11 cellular contexts compared by ENCODE assay signal in the genomic region with DNA sequence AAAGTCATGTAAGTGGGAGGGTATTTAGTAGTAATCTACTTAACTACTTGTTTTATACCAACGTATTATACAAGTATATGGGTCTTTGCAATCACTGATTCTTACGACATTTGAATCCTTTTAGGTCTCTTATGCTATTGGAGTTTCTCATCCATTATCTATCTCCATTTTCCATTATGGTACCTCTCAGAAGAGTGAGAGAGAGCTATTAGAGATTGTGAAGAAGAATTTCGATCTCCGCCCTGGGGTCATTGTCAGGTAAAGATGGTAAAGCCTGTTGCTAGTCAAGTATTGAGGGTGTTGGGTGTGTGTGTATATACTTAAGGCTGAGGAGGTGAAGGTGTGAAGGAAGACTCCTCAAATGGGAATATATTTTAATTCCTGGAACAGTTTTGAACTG. TPM values are rescaled to one million over a fixed set of nuclear protein-coding genes. Genes with fewer than 3 reads are reported as not detected.
DNase-seq lines count a peak whose midpoint lies in the region; ATAC-seq and TF ChIP-seq lines count a peak whose summit lies in the region.
"Had no signal": no experiment of that assay in that cellular context is flagged by ENCODE, and none has a peak within 500 bp of the region (broad histone marks: within the 10 kb centered on the region; RNA-seq: fewer than 3 reads in every experiment).

No MANE protein-coding gene starts in this region.

- H3K27ac ChIP-seq in cardiac muscle cell (peak overlapping the region; percentile 42), hepatocyte (peak overlapping the region; percentile 28), thyroid gland (peak overlapping the region in 2 of 3 donors; percentile 28 to 100)
- H3K27ac ChIP-seq: C4-2B had no signal

- H4K20me1 ChIP-seq in hepatocyte (ENCODE audit: insufficient read depth, poor library complexity, severe bottlenecking): peaks cover 53% of the 10 kb centered on the region

- H3K4me1 Mint-ChIP-seq in activated T-helper 1 cell treated with anti-CD3 and anti-CD28 coated beads, Interleukin-12 subunit alpha, Interleukin-12 subunit beta, Interleukin-2, Interleukin-4 antibody, amounts not matched to agents 30 ng/mL and 10 ng/mL and 1 ng/mL, durations not matched to agents 14 hours and 24 hours and 36 hours (ENCODE audit: low read depth): peaks cover 47% of the 10 kb centered on the region

- peaks cover 51% of the 10 kb centered on the region for H3K79me2 ChIP-seq in hepatocyte

- no peaks in the 10 kb centered on the region for H3K9me3 Mint-ChIP-seq in activated T-helper 1 cell treated with anti-CD3 and anti-CD28 coated beads, Interleukin-12 subunit alpha, Interleukin-12 subunit beta, Interleukin-2, Interleukin-4 antibody, amounts not matched to agents 30 ng/mL and 10 ng/mL and 1 ng/mL, durations not matched to agents 14 hours and 24 hours and 36 hours

- WGBS in hepatocyte (ENCODE audit: low lambda C conversion rate, missing lambda C conversion rate): 93% methylated on average over 4 of the region's 4 CpGs
- WGBS in thyroid gland, 2 donors: 85 to 88% methylated on average over 4 of the region's 4 CpGs

- H3K4me1 ChIP-seq in cardiac muscle cell (ENCODE audit: low read depth) (peaks cover 10% of the 10 kb centered on the region), hepatocyte (ENCODE audit: insufficient read depth) (peaks cover 30% of the 10 kb centered on the region), thyroid gland (peaks cover 25 to 28% of the 10 kb centered on the region in 2 donors)

- no peaks in the 10 kb centered on the region for H3K9me2 ChIP-seq in hepatocyte (replicated peaks; ENCODE audit: insufficient read depth)

- peak overlapping the region; percentile 99 for H3K4me3 Mint-ChIP-seq in activated T-helper 1 cell treated with anti-CD3 and anti-CD28 coated beads, Interleukin-12 subunit alpha, Interleukin-12 subunit beta, Interleukin-2, Interleukin-4 antibody, amounts not matched to agents 30 ng/mL and 10 ng/mL and 1 ng/mL, durations not matched to agents 14 hours and 24 hours and 36 hours

- TF ChIP-seq CTCF in cardiac muscle cell (IDR thresholded peaks at IDR 0.05; ENCODE audit: low read depth, low read length): no peak
- no peak for TF ChIP-seq CTCF in hepatocyte (IDR thresholded peaks at IDR 0.05; ENCODE audit: poor library complexity)
- TF ChIP-seq CTCF in thyroid gland (IDR thresholded peaks at IDR 0.05): no peak

- intact Hi-C loops in Right ventricle myocardium superior (cut with DNase I): no loop called here
- intact Hi-C loops in activated T-helper 1 cell treated with anti-CD3 and anti-CD28 coated beads, Interleukin-12 subunit alpha, Interleukin-12 subunit beta, Interleukin-2, Interleukin-4 antibody, amounts not matched to agents 30 ng/mL and 10 ng/mL and 1 ng/mL, durations not matched to agents 14 hours and 24 hours and 36 hours (cut with micrococcal nuclease): no loop called here
- intact Hi-C loops in thyroid gland (cut with DNase I): loop anchor here (10.0 kb wide), 1 partner anchor 218 kb away; a partner anchor contains a TSS

- H3K27ac Mint-ChIP-seq in activated T-helper 1 cell treated with anti-CD3 and anti-CD28 coated beads, Interleukin-12 subunit alpha, Interleukin-12 subunit beta, Interleukin-2, Interleukin-4 antibody, amounts not matched to agents 30 ng/mL and 10 ng/mL and 1 ng/mL, durations not matched to agents 14 hours and 24 hours and 36 hours: peak overlapping the region; percentile 4

- H3K27me3 ChIP-seq in cardiac muscle cell (no peaks in the 10 kb centered on the region), hepatocyte (no peaks in the 10 kb centered on the region), thyroid gland (no peaks in the 10 kb centered on the region)

- H3K27me3 Mint-ChIP-seq in activated T-helper 1 cell treated with anti-CD3 and anti-CD28 coated beads, Interleukin-12 subunit alpha, Interleukin-12 subunit beta, Interleukin-2, Interleukin-4 antibody, amounts not matched to agents 30 ng/mL and 10 ng/mL and 1 ng/mL, durations not matched to agents 14 hours and 24 hours and 36 hours (ENCODE audit: insufficient read depth): no peaks in the 10 kb centered on the region

- DNase-seq in cardiac muscle cell (ENCODE audit: low read depth in 1 of 2, low spot score in 1 of 2): no peak
- no peak for DNase-seq in Right ventricle myocardium superior
- no peak for DNase-seq in activated T-helper 1 cell treated with anti-CD3 and anti-CD28 coated beads, Interleukin-12 subunit alpha, Interleukin-12 subunit beta, Interleukin-2, Interleukin-4 antibody, amounts not matched to agents 30 ng/mL and 10 ng/mL and 1 ng/mL, durations not matched to agents 14 hours and 24 hours and 36 hours (ENCODE audit: low spot score)
- DNase-seq in hepatocyte (ENCODE audit: low spot score): no peak
- no peak for DNase-seq in thyroid gland
- DNase-seq in NCI-H510A treated with DMSO at 0.1 percent for 48 hours (lab: John Stamatoyannopoulos, UW): no peak
- DNase-seq: NCI-H1105 treated with DMSO at 0.1 percent for 48 hours had no signal

- H3K36me3 ChIP-seq in cardiac muscle cell: peaks cover 50% of the 10 kb centered on the region
- H3K36me3 ChIP-seq in hepatocyte (replicated peaks; ENCODE audit: insufficient read depth, low read depth): peaks cover 17% of the 10 kb centered on the region
- H3K36me3 ChIP-seq in thyroid gland: peaks cover 54 to 60% of the 10 kb centered on the region in 2 donors

- peaks cover 68% of the 10 kb centered on the region for H3K36me3 Mint-ChIP-seq in activated T-helper 1 cell treated with anti-CD3 and anti-CD28 coated beads, Interleukin-12 subunit alpha, Interleukin-12 subunit beta, Interleukin-2, Interleukin-4 antibody, amounts not matched to agents 30 ng/mL and 10 ng/mL and 1 ng/mL, durations not matched to agents 14 hours and 24 hours and 36 hours (ENCODE audit: low read depth)

- H2AFZ ChIP-seq in hepatocyte: no peak overlapping the region

- H3K4me3 ChIP-seq in cardiac muscle cell (no peak overlapping the region), hepatocyte (no peak overlapping the region), thyroid gland (replicated peaks in 1 of 3) (no peak overlapping the region)

- H3K9me3 ChIP-seq in cardiac muscle cell (ENCODE audit: low read depth): no peaks in the 10 kb centered on the region
- no peaks in the 10 kb centered on the region for H3K9me3 ChIP-seq in hepatocyte (ENCODE audit: low read depth)
- H3K9me3 ChIP-seq in thyroid gland: no peaks in the 10 kb centered on the region

- no peak for TF ChIP-seq POLR2A in thyroid gland (IDR thresholded peaks at IDR 0.05)

- peak overlapping the region; percentile 88 for H3K4me2 ChIP-seq in hepatocyte

- ATAC-seq in Right ventricle myocardium superior (ENCODE audit: poor library complexity): no peak
- ATAC-seq in GM19463 (IDR thresholded peaks at IDR 0.05; ENCODE audit: unreplicated experiment): no peak
- no peak for ATAC-seq in GM21367 (IDR thresholded peaks at IDR 0.05; ENCODE audit: unreplicated experiment)
- ATAC-seq: sciatic nerve had no signal

RNA-seq across cellular contexts. Expression of a gene that starts 3.8 kb away (rescaled TPM):
- total RNA-seq in cardiac muscle cell (116 and 225 TPM in 2 replicates), Right ventricle myocardium superior (116 TPM), hepatocyte (202 and 252 TPM in 2 replicates), thyroid gland (100 to 1,000 TPM; 303 to 511 (median 354) TPM)
- polyA plus RNA-seq in cardiac muscle cell (405 and 489 TPM in 2 replicates), hepatocyte (379 and 465 TPM in 2 replicates)
- total RNA-seq in activated T-helper 1 cell treated with anti-CD3 and anti-CD28 coated beads, Interleukin-12 subunit alpha, Interleukin-12 subunit beta, Interleukin-2, Interleukin-4 antibody, amounts not matched to agents 30 ng/mL and 10 ng/mL and 1 ng/mL, durations not matched to agents 14 hours and 24 hours and 36 hours: 461 and 480 TPM in 2 replicates

RNA-seq across cellular contexts. Expression of a gene that starts 18.5 kb away (rescaled TPM):
- total RNA-seq in cardiac muscle cell (18.6 and 24.3 TPM in 2 replicates), Right ventricle myocardium superior (25.1 TPM), hepatocyte (64.5 and 82.5 TPM in 2 replicates), thyroid gland (10 to 100 TPM; 39.5 to 81.9 (median 51.6) TPM)
- polyA plus RNA-seq in cardiac muscle cell (32.0 and 33.5 TPM in 2 replicates), hepatocyte (66.1 and 73.5 TPM in 2 replicates)
- 26.2 and 28.3 TPM in 2 replicates for total RNA-seq in activated T-helper 1 cell treated with anti-CD3 and anti-CD28 coated beads, Interleukin-12 subunit alpha, Interleukin-12 subunit beta, Interleukin-2, Interleukin-4 antibody, amounts not matched to agents 30 ng/mL and 10 ng/mL and 1 ng/mL, durations not matched to agents 14 hours and 24 hours and 36 hours

RNA-seq across cellular contexts. Expression of a gene that starts 34.6 kb away (rescaled TPM):
- total RNA-seq in cardiac muscle cell: 8.3 and 15.7 TPM in 2 replicates
- 39.4 and 60.9 TPM in 2 replicates for polyA plus RNA-seq in cardiac muscle cell
- total RNA-seq in Right ventricle myocardium superior: 16.9 TPM
- total RNA-seq in activated T-helper 1 cell treated with anti-CD3 and anti-CD28 coated beads, Interleukin-12 subunit alpha, Interleukin-12 subunit beta, Interleukin-2, Interleukin-4 antibody, amounts not matched to agents 30 ng/mL and 10 ng/mL and 1 ng/mL, durations not matched to agents 14 hours and 24 hours and 36 hours: 86.1 and 89.6 TPM in 2 replicates
- 50.7 and 70.4 TPM in 2 replicates for total RNA-seq in hepatocyte
- polyA plus RNA-seq in hepatocyte: 213 and 240 TPM in 2 replicates
- total RNA-seq in thyroid gland: 100 to 1,000 TPM in 3 of 4 donors, 10 to 100 TPM in 1; 89.6 to 171 (median 121) TPM

RNA-seq across cellular contexts. Expression of a gene that starts 41.5 kb away (rescaled TPM):
- total RNA-seq in cardiac muscle cell: 6.7 and 7.7 TPM in 2 replicates
- 19.1 and 28.1 TPM in 2 replicates for polyA plus RNA-seq in cardiac muscle cell
- 56.3 TPM for total RNA-seq in Right ventricle myocardium superior
- total RNA-seq in activated T-helper 1 cell treated with anti-CD3 and anti-CD28 coated beads, Interleukin-12 subunit alpha, Interleukin-12 subunit beta, Interleukin-2, Interleukin-4 antibody, amounts not matched to agents 30 ng/mL and 10 ng/mL and 1 ng/mL, durations not matched to agents 14 hours and 24 hours and 36 hours: 31.7 and 40.0 TPM in 2 replicates
- total RNA-seq in hepatocyte: 2.1 and 2.7 TPM in 2 replicates
- polyA plus RNA-seq in hepatocyte: 36.1 TPM in 2 replicates
- 10 to 100 TPM; 13.6 to 41.3 (median 20.7) TPM for total RNA-seq in thyroid gland

RNA-seq across cellular contexts. Expression of a gene that starts 52.8 kb away (rescaled TPM):
- total RNA-seq in cardiac muscle cell: 152 and 241 TPM in 2 replicates
- polyA plus RNA-seq in cardiac muscle cell: 276 and 328 TPM in 2 replicates
- 74.5 TPM for total RNA-seq in Right ventricle myocardium superior
- 111 and 116 TPM in 2 replicates for total RNA-seq in activated T-helper 1 cell treated with anti-CD3 and anti-CD28 coated beads, Interleukin-12 subunit alpha, Interleukin-12 subunit beta, Interleukin-2, Interleukin-4 antibody, amounts not matched to agents 30 ng/mL and 10 ng/mL and 1 ng/mL, durations not matched to agents 14 hours and 24 hours and 36 hours
- total RNA-seq in hepatocyte: 139 and 159 TPM in 2 replicates
- polyA plus RNA-seq in hepatocyte: 250 and 256 TPM in 2 replicates
- total RNA-seq in thyroid gland: 100 to 1,000 TPM in 3 of 4 donors, 10 to 100 TPM in 1; 86.9 to 202 (median 168) TPM
